ENCODE assay signal across 32 cellular contexts in the genomic region with DNA sequence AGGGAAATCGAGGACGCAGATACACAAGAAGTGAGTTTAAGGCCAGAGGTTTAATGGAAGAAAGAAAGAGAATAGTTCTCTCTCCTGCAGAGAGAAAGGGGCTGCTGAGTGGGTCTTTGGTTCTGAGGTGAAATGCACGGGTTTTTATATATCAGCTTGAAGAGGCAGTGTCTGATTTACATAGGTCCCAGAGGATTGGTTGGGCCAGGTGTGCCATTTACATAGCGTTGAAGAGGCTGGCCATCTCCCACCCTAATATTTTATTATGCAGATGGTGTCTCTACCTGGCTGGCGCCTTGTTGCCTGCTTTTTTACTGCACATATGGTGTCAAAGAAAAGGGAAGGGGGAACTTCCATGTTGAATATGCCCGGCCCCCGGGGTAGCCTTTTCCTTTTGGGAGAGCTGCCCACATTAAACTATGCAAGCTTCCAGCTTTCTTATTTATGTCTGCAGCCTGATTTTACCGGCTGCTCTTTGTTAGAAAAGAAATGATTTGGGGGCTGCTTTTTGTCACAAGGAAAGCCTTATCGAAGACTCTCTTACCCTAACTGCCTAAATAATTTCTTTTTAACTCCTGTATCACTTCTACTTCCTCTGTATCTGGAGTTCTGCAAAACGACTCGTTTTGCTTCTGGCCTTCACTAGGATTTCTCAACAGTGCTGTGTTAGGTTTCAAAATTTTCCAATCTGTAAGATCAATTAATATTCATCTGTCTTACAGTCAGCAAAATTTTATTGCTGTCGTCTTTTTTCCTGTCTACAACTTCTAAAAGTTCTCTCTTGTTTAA.
DNase-seq lines count a peak whose midpoint lies in the region; ATAC-seq, FAIRE-seq and TF ChIP-seq lines count a peak whose summit lies in the region.
"Had no signal": no experiment of that assay in that cellular context is flagged by ENCODE, and none has a peak within 500 bp of the region (broad histone marks: within the 10 kb centered on the region; RNA-seq: fewer than 3 reads in every experiment).

No MANE protein-coding gene starts in this region.

- FAIRE-seq in H1 (lab: Jason Lieb, UNC), result no peak
- FAIRE-seq: astrocyte had no signal

- no peaks in the 10 kb centered on the region for H3K79me1 ChIP-seq in H1 (ENCODE audit: low read depth, low read length)

- no peak overlapping the region for H3K23ac ChIP-seq in H1 (ENCODE audit: insufficient read length)

- H3K4me1 ChIP-seq in H1 (replicated peaks in 1 of 4; ENCODE audit: control insufficient read depth in 3 of 4, insufficient read depth in 4 of 4, low read length in 3 of 4), result peaks cover 0 to 4% (median 1%) of the 10 kb centered on the region in 4 experiments; a peak in 3 of 7 replicates
- H3K4me1 ChIP-seq: Caco-2, colonic mucosa, SJSA1 had no signal

- peak; percentile 66 to 75 for DNase-seq in AML-193 (lab: John Stamatoyannopoulos, UW)
- DNase-seq in HL-60 (ENCODE audit: low read depth in 1 of 2, low spot score in 1 of 2), result peak in 1 of 2 experiments; percentile 18
- peak; percentile 80 to 81 for DNase-seq in NOMO-1 (lab: John Stamatoyannopoulos, UW; ENCODE audit: unreplicated experiment in 2 of 2)
- DNase-seq in H1 (ENCODE audit: low read depth in 1 of 2, low spot score in 2 of 2), result peak in 1 of 2 experiments; percentile 44
- no peak for DNase-seq in left ventricle myocardium superior
- DNase-seq: activated CD4-positive, CD25-positive, alpha-beta regulatory T cell; activated CD8-positive, alpha-beta memory T cell treated with anti-CD3 and anti-CD28 coated beads, Interleukin-2, amount 10 ng/mL, durations not matched to agents 7 days and 5 days; activated naive CD4-positive, alpha-beta T cell; activated naive CD8-positive, alpha-beta T cell treated with anti-CD3 and anti-CD28 coated beads, Interleukin-2, amount 50 U/mL, for 24 hours; activated T-cell treated with anti-CD3 and anti-CD28 coated beads, Interleukin-2, amount 50 U/mL, for 72 hours; C1 segment of cervical spinal cord; Caco-2; colonic mucosa; DMS79 treated with DMSO at 0.1 percent for 48 hours; effector CD8-positive, alpha-beta T cell; GDM1; hypothalamus; immature natural killer cell; left cardiac atrium; mucosa of descending colon; natural killer cell; NCI-H2029; NCI-H226; NK-92 treated with Interleukin-12 subunit alpha and Interleukin-12 subunit beta, amount 100 ng/mL, for 24 hours; T-helper 1 cell; trophoblast cell had no signal

- H3K4me2 ChIP-seq in H1 (ENCODE audit: insufficient read depth in 1 of 2, low read depth in 2 of 2, low read length in 2 of 2), result no peak overlapping the region

- H3K9me3 ChIP-seq in H1 (ENCODE audit: insufficient read depth in 2 of 2, low read depth in 1 of 2, low read length in 1 of 2), result no peaks in the 10 kb centered on the region
- H3K9me3 ChIP-seq: Caco-2, colonic mucosa, mucosa of descending colon, SJSA1 had no signal

- no peaks in the 10 kb centered on the region for H3K27me3 ChIP-seq in HL-60 (ENCODE audit: insufficient read depth, poor library complexity, severe bottlenecking)
- no peaks in the 10 kb centered on the region for H3K27me3 ChIP-seq in H1 (replicated peaks in 1 of 4; ENCODE audit: control insufficient read depth in 3 of 4, extremely low read depth in 1 of 4, insufficient read depth in 3 of 4, low read length in 3 of 4)
- H3K27me3 ChIP-seq: cardiac muscle cell, colonic mucosa, SJSA1 had no signal

- H3K18ac ChIP-seq in H1 (ENCODE audit: extremely low read depth, low read length), result no peak overlapping the region

- H3K9ac ChIP-seq in H1 (replicated peaks in 1 of 4; ENCODE audit: extremely low read depth in 1 of 4, low read depth in 3 of 4, low read length in 3 of 4), result no peak overlapping the region

- POLR2A ChIA-PET in H1 (lab: Charles Lee; ENCODE audit: partially characterized antibody), result no interaction called here

- TF ChIP-seq CTCF in HL-60 (IDR thresholded peaks at IDR 0.05; ENCODE audit: insufficient read depth, low read length) (no peak), H1 (IDR thresholded peaks at IDR 0.05; ENCODE audit: control extremely low read depth in 1 of 3, insufficient read depth in 1 of 3, low read depth in 1 of 3, low read length in 3 of 3) (no peak)

- intact Hi-C loops in left ventricle myocardium superior (cut with micrococcal nuclease), result no loop called here

- no peak overlapping the region for H4K91ac ChIP-seq in H1 (replicated peaks; ENCODE audit: insufficient read length, low read length)

- H2BK20ac ChIP-seq in H1 (ENCODE audit: low read length), result no peak overlapping the region

- H2BK15ac ChIP-seq in H1 (ENCODE audit: low read length), result no peak overlapping the region

- no peak overlapping the region for H3K56ac ChIP-seq in H1 (replicated peaks; ENCODE audit: insufficient read length, low read depth, low read length)

- no peak overlapping the region for H4K8ac ChIP-seq in H1 (ENCODE audit: extremely low read depth, insufficient read depth, low read length)

- H3K4ac ChIP-seq in H1 (replicated peaks; ENCODE audit: insufficient read length, low read depth, low read length), result no peak overlapping the region

- CTCF ChIA-PET in H1 (lab: Charles Lee; ENCODE audit: partially characterized antibody), result no interaction called here

- H4K5ac ChIP-seq in H1 (ENCODE audit: insufficient read length, low read depth, low read length), result no peak overlapping the region

- H3K4me3 ChIP-seq in HL-60 (replicated peaks; ENCODE audit: insufficient read depth, low read length), result peak overlapping the region; percentile 13
- no peak overlapping the region for H3K4me3 ChIP-seq in H1 (ENCODE audit: extremely low read depth in 1 of 4, insufficient read depth in 2 of 4, low read depth in 3 of 4, low read length in 4 of 4)
- H3K4me3 ChIP-seq: cardiac muscle cell, colonic mucosa, mucosa of descending colon, SJSA1 had no signal

- TF ChIP-seq POLR2A in H1 (IDR thresholded peaks at IDR 0.05; ENCODE audit: control extremely low read depth in 1 of 2, low read depth in 2 of 2, low read length in 2 of 2), result no peak

- H3K14ac ChIP-seq in H1 (ENCODE audit: insufficient read length), result no peak overlapping the region

- 79% methylated on average over 12 of the region's 12 CpGs; no CpG with 5 or more reads in 1 of the 2 experiments for WGBS in H1 (ENCODE audit: extremely low coverage in 1 of 2, insufficient coverage in 1 of 2, insufficient read length in 1 of 2, insufficient replicate concordance in 2 of 2, low coverage in 1 of 2, low lambda C conversion rate in 2 of 2, missing lambda C conversion rate in 1 of 2), 2 experiments

- no peaks in the 10 kb centered on the region for H3K23me2 ChIP-seq in H1 (ENCODE audit: low read depth, low read length)

- peak overlapping the region; percentile 57 for H2BK120ac ChIP-seq in H1 (replicated peaks; ENCODE audit: low read depth, low read length)

- H4K20me1 ChIP-seq in H1 (replicated peaks in 1 of 2; ENCODE audit: control insufficient read depth in 1 of 2, insufficient read depth in 2 of 2, low read length in 2 of 2), result no peaks in the 10 kb centered on the region

- no peaks in the 10 kb centered on the region for H3K79me2 ChIP-seq in H1 (ENCODE audit: control insufficient read depth in 1 of 2, insufficient read depth in 2 of 2, low read length in 2 of 2)

- H2BK12ac ChIP-seq in H1 (ENCODE audit: low read depth, low read length), result no peak overlapping the region

- ATAC-seq in HG02763 (IDR thresholded peaks at IDR 0.05; ENCODE audit: unreplicated experiment), result no peak
- no peak for ATAC-seq in GM21526 (IDR thresholded peaks at IDR 0.05; ENCODE audit: low FRiP score, unreplicated experiment)
- ATAC-seq in left ventricle myocardium superior, result no peak
- ATAC-seq: activated CD8-positive, alpha-beta memory T cell treated with anti-CD3 and anti-CD28 coated beads, Interleukin-2, amount 10 ng/mL, durations not matched to agents 7 days and 5 days; activated naive CD8-positive, alpha-beta T cell treated with anti-CD3 and anti-CD28 coated beads, Interleukin-2, amount 50 U/mL, for 24 hours; activated T-cell treated with anti-CD3 and anti-CD28 coated beads, Interleukin-2, amount 50 U/mL, for 72 hours; left cardiac atrium; mucosa of descending colon; natural killer cell; stimulated activated effector memory CD8-positive, alpha-beta T cell treated with anti-CD3 and anti-CD28 coated beads, Interleukin-12 subunit alpha, Interleukin-12 subunit beta, amount 100 ng/mL, for 72 hours had no signal

- 0 out of 2 replicates have a peak overlapping the region, but pooled peaks have one; percentile 51 for H2AFZ ChIP-seq in H1 (ENCODE audit: low read length)

- H2AK5ac ChIP-seq in H1 (ENCODE audit: low read depth, low read length), result no peak overlapping the region

- H3K36me3 ChIP-seq in H1 (ENCODE audit: control insufficient read depth in 2 of 4, insufficient read depth in 4 of 4, low read length in 3 of 4), result no peaks in the 10 kb centered on the region
- H3K36me3 ChIP-seq: cardiac muscle cell, colonic mucosa, SJSA1 had no signal

- H2BK5ac ChIP-seq in H1 (ENCODE audit: low read depth, low read length), result no peak overlapping the region

- TF ChIP-seq EP300 in H1 (IDR thresholded peaks at IDR 0.05; ENCODE audit: borderline replicate concordance in 1 of 2, low read depth in 2 of 2, low read length in 2 of 2), result no peak

- no peak for TF ChIP-seq RAD21 in H1 (IDR thresholded peaks at IDR 0.05 in 1 of 2, conservative IDR thresholded peaks at IDR 0.05 in 1 of 2; ENCODE audit: low read depth in 2 of 2, low read length in 2 of 2)

- H3K27ac ChIP-seq in HL-60 (replicated peaks) (0 out of 2 replicates have a peak overlapping the region, but pooled peaks have one; percentile 4), H1 (ENCODE audit: low read depth, low read length) (no peak overlapping the region)
- H3K27ac ChIP-seq: cardiac muscle cell, colonic mucosa, SJSA1 had no signal

TF ChIP-seq in H1, 55 proteins besides CTCF, POLR2A, EP300 and RAD21 (continues in another document):
- TF ChIP-seq CHD1 (IDR thresholded peaks at IDR 0.05; ENCODE audit: low read depth, low read length), result no peak
- TF ChIP-seq, protein P1, sequence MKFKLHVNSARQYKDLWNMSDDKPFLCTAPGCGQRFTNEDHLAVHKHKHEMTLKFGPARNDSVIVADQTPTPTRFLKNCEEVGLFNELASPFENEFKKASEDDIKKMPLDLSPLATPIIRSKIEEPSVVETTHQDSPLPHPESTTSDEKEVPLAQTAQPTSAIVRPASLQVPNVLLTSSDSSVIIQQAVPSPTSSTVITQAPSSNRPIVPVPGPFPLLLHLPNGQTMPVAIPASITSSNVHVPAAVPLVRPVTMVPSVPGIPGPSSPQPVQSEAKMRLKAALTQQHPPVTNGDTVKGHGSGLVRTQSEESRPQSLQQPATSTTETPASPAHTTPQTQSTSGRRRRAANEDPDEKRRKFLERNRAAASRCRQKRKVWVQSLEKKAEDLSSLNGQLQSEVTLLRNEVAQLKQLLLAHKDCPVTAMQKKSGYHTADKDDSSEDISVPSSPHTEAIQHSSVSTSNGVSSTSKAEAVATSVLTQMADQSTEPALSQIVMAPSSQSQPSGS (IDR thresholded peaks at IDR 0.05; ENCODE audit: low read length), result no peak
- TF ChIP-seq POU5F1 (IDR thresholded peaks at IDR 0.05; ENCODE audit: low read depth, low read length), result no peak
- TF ChIP-seq TEAD4 (IDR thresholded peaks at IDR 0.05; ENCODE audit: low read depth, low read length), result no peak
- TF ChIP-seq JUND (IDR thresholded peaks at IDR 0.05; ENCODE audit: low read length), result no peak
- no peak for TF ChIP-seq SP2 (IDR thresholded peaks at IDR 0.05; ENCODE audit: low read length)
- TF ChIP-seq SIX5 (IDR thresholded peaks at IDR 0.05; ENCODE audit: low read depth, low read length), result no peak
